In the genomic region with DNA sequence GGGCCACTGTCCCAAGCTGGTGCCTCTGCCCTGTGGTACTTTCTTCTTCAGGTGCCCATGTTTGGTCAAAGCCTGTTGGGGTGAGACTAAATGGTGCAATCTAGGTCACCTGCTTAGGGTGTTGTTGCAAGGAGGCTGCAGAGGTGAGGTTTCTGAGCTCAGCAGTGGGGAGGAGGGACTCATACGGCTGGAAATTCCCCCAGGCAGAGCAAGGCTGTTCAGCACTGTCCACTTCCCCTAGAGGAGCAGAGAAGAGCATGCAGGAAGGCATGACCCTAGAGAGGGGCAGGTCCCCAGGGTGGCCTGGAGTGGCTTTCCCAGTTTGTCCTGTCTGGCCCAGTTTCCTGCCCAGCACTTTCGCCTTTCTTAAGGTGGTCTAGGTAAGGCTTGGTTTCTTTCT, we compare ENCODE assay signal across 17 cellular contexts.
A peak's percentile ranks its signal among the peaks of the same experiment; 100 is the strongest.
DNase-seq lines count a peak whose midpoint lies in the region; ATAC-seq and TF ChIP-seq lines count a peak whose summit lies in the region.
"Had no signal": no experiment of that assay in that cellular context is flagged by ENCODE, and none has a peak within 500 bp of the region (broad histone marks: within the 10 kb centered on the region; RNA-seq: fewer than 3 reads in every experiment).

No MANE protein-coding gene starts in this region.

- no peaks in the 10 kb centered on the region for H3K9me2 ChIP-seq in PC-9 (ENCODE audit: insufficient read depth)

- H3K4me1 Mint-ChIP-seq in stimulated activated effector memory CD8-positive, alpha-beta T cell treated with anti-CD3 and anti-CD28 coated beads, Interleukin-12 subunit alpha, Interleukin-12 subunit beta, amount 100 ng/mL, for 72 hours: peaks cover 5% of the 10 kb centered on the region
- peaks cover 10% of the 10 kb centered on the region for H3K4me1 Mint-ChIP-seq in nephron progenitor cell

- DNase-seq in NK-92 treated with Interleukin-12 subunit alpha and Interleukin-12 subunit beta, amount 100 ng/mL, for 24 hours (lab: John Stamatoyannopoulos, UW): peak; percentile 49
- DNase-seq in NK-92 (lab: John Stamatoyannopoulos, UW; ENCODE audit: unreplicated experiment) (no peak), PC-9 (peak in 1 of 2 experiments; percentile 55), kidney tubule cell (ENCODE audit: low spot score) (peak; percentile 51), HT-29 (ENCODE audit: low spot score) (no peak), nephron progenitor cell (no peak), RPMI8226 (no peak)
- DNase-seq in stimulated activated effector memory CD8-positive, alpha-beta T cell treated with anti-CD3 and anti-CD28 coated beads, Interleukin-12 subunit alpha, Interleukin-12 subunit beta, amount 100 ng/mL, for 72 hours (ENCODE audit: low spot score in 2 of 2): no peak
- DNase-seq: EL, GM23248, KG1, NCI-H1092, NCI-H69 had no signal

- TF ChIP-seq CTCF in PC-9 (conservative IDR thresholded peaks at IDR 0.05): no peak
- TF ChIP-seq CTCF in nephron progenitor cell (IDR thresholded peaks at IDR 0.05): no peak

- H4K20me1 ChIP-seq in PC-9 (ENCODE audit: insufficient read depth): no peaks in the 10 kb centered on the region
- H4K20me1 ChIP-seq: BLaER1 had no signal

- POLR2A ChIA-PET in PC-9 (lab: Charles Lee; ENCODE audit: unreplicated experiment): no interaction called here

- peak overlapping the region; percentile 19; the same call in 1 of the 2 replicates for H3K4me2 ChIP-seq in PC-9
- H3K4me2 ChIP-seq: BLaER1 had no signal

- BruUV-seq in PC-9 (replicated peaks; lab: Mats Ljungman, UMichigan): no TSS peak

- no peaks in the 10 kb centered on the region for H3K36me3 Mint-ChIP-seq in stimulated activated effector memory CD8-positive, alpha-beta T cell treated with anti-CD3 and anti-CD28 coated beads, Interleukin-12 subunit alpha, Interleukin-12 subunit beta, amount 100 ng/mL, for 72 hours
- H3K36me3 Mint-ChIP-seq in nephron progenitor cell (ENCODE audit: low read depth): no peaks in the 10 kb centered on the region

- ATAC-seq in stimulated activated effector memory CD8-positive, alpha-beta T cell treated with anti-CD3 and anti-CD28 coated beads, Interleukin-12 subunit alpha, Interleukin-12 subunit beta, amount 100 ng/mL, for 72 hours: peak; percentile 71
- ATAC-seq: Right ventricle myocardium inferior, SK-N-SH treated with all-trans-retinoic acid at 6 μM for 48 hours had no signal

- no peaks in the 10 kb centered on the region for H3K27me3 ChIP-seq in PC-9 (ENCODE audit: insufficient read depth, low read depth)
- H3K27me3 ChIP-seq: BLaER1 had no signal

- H3K4me1 ChIP-seq in PC-9 (replicated peaks; ENCODE audit: insufficient read depth): peaks cover 28% of the 10 kb centered on the region

- H3K79me2 ChIP-seq in PC-9 (ENCODE audit: low read depth): no peaks in the 10 kb centered on the region

- H3K4me3 Mint-ChIP-seq in stimulated activated effector memory CD8-positive, alpha-beta T cell treated with anti-CD3 and anti-CD28 coated beads, Interleukin-12 subunit alpha, Interleukin-12 subunit beta, amount 100 ng/mL, for 72 hours: no peak overlapping the region
- H3K4me3 Mint-ChIP-seq in nephron progenitor cell: no peak overlapping the region

- CTCF ChIA-PET in PC-9 (lab: Charles Lee): interaction anchor here (0.5 kb wide), 1 partner anchor 111 kb away, joined by 10 read pairs; no protein-coding TSS in a partner anchor

- H2AFZ ChIP-seq in PC-9: no peak overlapping the region
- H2AFZ ChIP-seq: GM23248 had no signal

- peak overlapping the region; percentile 47 for H3K27ac ChIP-seq in PC-9
- H3K27ac ChIP-seq: 22Rv1, BLaER1, GM23248 had no signal

- H3F3A ChIP-seq in PC-9 (ENCODE audit: insufficient read depth, low read depth): peaks cover 6% of the 10 kb centered on the region; the same call in 1 of the 2 replicates

- no peak overlapping the region for H3K4me3 ChIP-seq in PC-9
- H3K4me3 ChIP-seq: BLaER1, GM23248 had no signal

- H3K27ac Mint-ChIP-seq in stimulated activated effector memory CD8-positive, alpha-beta T cell treated with anti-CD3 and anti-CD28 coated beads, Interleukin-12 subunit alpha, Interleukin-12 subunit beta, amount 100 ng/mL, for 72 hours: peak overlapping the region; percentile 71
- H3K27ac Mint-ChIP-seq in nephron progenitor cell: no peak overlapping the region

- intact Hi-C loops in PC-9 (cut with micrococcal nuclease; ENCODE audit: unreplicated experiment): no loop called here

- H3K9me3 ChIP-seq in PC-9 (ENCODE audit: insufficient read depth, low read depth): peaks cover 8% of the 10 kb centered on the region
- H3K9me3 ChIP-seq: BLaER1 had no signal

- H3K36me3 ChIP-seq in PC-9 (ENCODE audit: low read depth): no peaks in the 10 kb centered on the region
- H3K36me3 ChIP-seq: BLaER1 had no signal

- H3K9me3 Mint-ChIP-seq in stimulated activated effector memory CD8-positive, alpha-beta T cell treated with anti-CD3 and anti-CD28 coated beads, Interleukin-12 subunit alpha, Interleukin-12 subunit beta, amount 100 ng/mL, for 72 hours: no peaks in the 10 kb centered on the region
- no peaks in the 10 kb centered on the region for H3K9me3 Mint-ChIP-seq in nephron progenitor cell

- H3K27me3 Mint-ChIP-seq in nephron progenitor cell (ENCODE audit: low read depth, poor library complexity): peaks cover 19% of the 10 kb centered on the region

Comparison
In these comparisons a context has a peak if more than half of its experiments do, and no peak if none do; other contexts are left out.
1. DNase-seq: peak in NK-92 treated with Interleukin-12 subunit alpha and Interleukin-12 subunit beta, amount 100 ng/mL, for 24 hours (single experiment) and kidney tubule cell (single experiment); none in NK-92 (single experiment), stimulated activated effector memory CD8-positive, alpha-beta T cell treated with anti-CD3 and anti-CD28 coated beads, Interleukin-12 subunit alpha, Interleukin-12 subunit beta, amount 100 ng/mL, for 72 hours (0 of 2), HT-29 (single experiment), nephron progenitor cell (single experiment) and RPMI8226 (single experiment).